8 cellular contexts compared by ENCODE assay signal in genomic region chr5:40832345-40832744, GRCh38. TPM values are rescaled to one million over a fixed set of nuclear protein-coding genes. Genes with fewer than 3 reads are reported as not detected.
DNase-seq lines count a peak whose midpoint lies in the region; ATAC-seq, FAIRE-seq and TF ChIP-seq lines count a peak whose summit lies in the region.

No MANE protein-coding gene starts in this region.

- H3K4me1 Mint-ChIP-seq in stimulated activated naive CD8-positive, alpha-beta T cell treated with anti-CD3 and anti-CD28 coated beads, Interleukin-15, Interleukin-2, amounts not matched to agents 100 ng/mL and 50 ng/mL, for 24 hours (ENCODE audit: low read depth) = peaks cover 78% of the 10 kb centered on the region
- peaks cover 57% of the 10 kb centered on the region for H3K4me1 Mint-ChIP-seq in T-helper 17 cell
- H3K4me1 Mint-ChIP-seq in type B pancreatic cell (ENCODE audit: unreplicated experiment) = peaks cover 42% of the 10 kb centered on the region

- H3K36me3 ChIP-seq in fibroblast of lung (ENCODE audit: control insufficient read depth, insufficient read depth, low read length) = peaks cover 21% of the 10 kb centered on the region

- peak overlapping the region; percentile 100 for H3K27ac Mint-ChIP-seq in stimulated activated naive CD8-positive, alpha-beta T cell treated with anti-CD3 and anti-CD28 coated beads, Interleukin-15, Interleukin-2, amounts not matched to agents 100 ng/mL and 50 ng/mL, for 24 hours
- H3K27ac Mint-ChIP-seq in T-helper 17 cell = peak overlapping the region; percentile 100
- H3K27ac Mint-ChIP-seq in type B pancreatic cell = peak overlapping the region; percentile 99

- H2AFZ ChIP-seq in fibroblast of lung (ENCODE audit: low read length) = no peak overlapping the region

- no peak for FAIRE-seq in D721Med (lab: Jason Lieb, UNC)

- peaks cover 81% of the 10 kb centered on the region for H3K36me3 Mint-ChIP-seq in stimulated activated naive CD8-positive, alpha-beta T cell treated with anti-CD3 and anti-CD28 coated beads, Interleukin-15, Interleukin-2, amounts not matched to agents 100 ng/mL and 50 ng/mL, for 24 hours (ENCODE audit: low read depth)
- H3K36me3 Mint-ChIP-seq in T-helper 17 cell (ENCODE audit: low read depth) (peaks cover 26% of the 10 kb centered on the region), type B pancreatic cell (peaks cover 67% of the 10 kb centered on the region)

- TF ChIP-seq CTCF in fibroblast of lung (conservative IDR thresholded peaks at IDR 0.05 in 1 of 2, IDR thresholded peaks at IDR 0.05 in 1 of 2; ENCODE audit: low read depth in 1 of 2, low read length in 2 of 2) (no peak), type B pancreatic cell (conservative IDR thresholded peaks at IDR 0.05) (no peak), D721Med (IDR thresholded peaks at IDR 0.05; ENCODE audit: insufficient read depth, missing control alignments) (no peak)

- peak overlapping the region; percentile 29 for H3K4me2 ChIP-seq in fibroblast of lung (ENCODE audit: extremely low read depth, insufficient read depth, low read length)

- no peaks in the 10 kb centered on the region for H3K27me3 Mint-ChIP-seq in stimulated activated naive CD8-positive, alpha-beta T cell treated with anti-CD3 and anti-CD28 coated beads, Interleukin-15, Interleukin-2, amounts not matched to agents 100 ng/mL and 50 ng/mL, for 24 hours
- H3K27me3 Mint-ChIP-seq in T-helper 17 cell (no peaks in the 10 kb centered on the region), type B pancreatic cell (no peaks in the 10 kb centered on the region)

- H3K9ac ChIP-seq in fibroblast of lung (ENCODE audit: insufficient read depth, low read length) = no peak overlapping the region

- no peaks in the 10 kb centered on the region for H3K27me3 ChIP-seq in fibroblast of lung (ENCODE audit: control insufficient read depth, insufficient read depth, low read length)

- H3K9me3 Mint-ChIP-seq in stimulated activated naive CD8-positive, alpha-beta T cell treated with anti-CD3 and anti-CD28 coated beads, Interleukin-15, Interleukin-2, amounts not matched to agents 100 ng/mL and 50 ng/mL, for 24 hours = no peaks in the 10 kb centered on the region
- H3K9me3 Mint-ChIP-seq in type B pancreatic cell = no peaks in the 10 kb centered on the region

- ATAC-seq in stimulated activated naive CD8-positive, alpha-beta T cell treated with anti-CD3 and anti-CD28 coated beads, Interleukin-15, Interleukin-2, amounts not matched to agents 100 U/mL and 50 U/mL, for 24 hours = no peak
- ATAC-seq in T-helper 17 cell (no peak), GM19324 (IDR thresholded peaks at IDR 0.05; ENCODE audit: low FRiP score, unreplicated experiment) (no peak)

- H3K4me1 ChIP-seq in fibroblast of lung (ENCODE audit: control insufficient read depth, extremely low read depth, insufficient read depth, low read length) = peaks cover 6% of the 10 kb centered on the region

- peak overlapping the region; percentile 97 for H3K4me3 Mint-ChIP-seq in stimulated activated naive CD8-positive, alpha-beta T cell treated with anti-CD3 and anti-CD28 coated beads, Interleukin-15, Interleukin-2, amounts not matched to agents 100 ng/mL and 50 ng/mL, for 24 hours
- H3K4me3 Mint-ChIP-seq in T-helper 17 cell (no peak overlapping the region), type B pancreatic cell (peak overlapping the region; percentile 99)

- H3K27ac ChIP-seq in fibroblast of lung (ENCODE audit: insufficient read depth, low read length) = no peak overlapping the region

- H3K79me2 ChIP-seq in fibroblast of lung (ENCODE audit: control insufficient read depth, insufficient read depth, low read length) = peaks cover 53% of the 10 kb centered on the region

- H3K4me3 ChIP-seq in fibroblast of lung (replicated peaks in 1 of 4; ENCODE audit: control extremely low read depth in 1 of 4, insufficient read depth in 1 of 4, low read depth in 3 of 4, low read length in 4 of 4) = peak overlapping the region in 3 of 4 experiments; percentile 66 to 100 (median 81)

- H3K9me3 ChIP-seq in T-helper 17 cell (ENCODE audit: control insufficient read depth, low read length, poor library complexity, severe bottlenecking) (peaks cover 3% of the 10 kb centered on the region), fibroblast of lung (ENCODE audit: control insufficient read depth, insufficient read depth, low read depth, low read length) (no peaks in the 10 kb centered on the region)

- H4K20me1 ChIP-seq in fibroblast of lung (ENCODE audit: control insufficient read depth, extremely low read depth, insufficient read depth, low read length) = peaks cover 4% of the 10 kb centered on the region

- DNase-seq in stimulated activated naive CD8-positive, alpha-beta T cell treated with anti-CD3 and anti-CD28 coated beads, Interleukin-15, Interleukin-2, amounts not matched to agents 100 U/mL and 50 U/mL, for 24 hours = no peak
- DNase-seq in T-helper 17 cell = no peak
- no peak for DNase-seq in fibroblast of lung (ENCODE audit: low read depth in 2 of 2)
- DNase-seq in type B pancreatic cell (ENCODE audit: extremely low spot score, unreplicated experiment) = no peak
- no peak for DNase-seq in D721Med (ENCODE audit: insufficient read length, low spot score)
- no peak for DNase-seq in stimulated activated CD4-positive, alpha-beta T cell treated with anti-CD3 and anti-CD28 coated beads, Interleukin-15, amount 100 ng/mL, for 24 hours

RNA-seq across cellular contexts. Expression of gene RPL37, which starts 2.7 kb away (rescaled TPM):
- total RNA-seq in T-helper 17 cell (1,000 to 10,000 TPM; 2,267 to 2,325 TPM), fibroblast of lung (2,414 and 3,168 TPM in 2 replicates), type B pancreatic cell (ENCODE audit: low replicate concordance) (1,654 and 1,766 TPM in 2 replicates)
- 881 and 1,185 TPM in 2 replicates for polyA plus RNA-seq in fibroblast of lung
- polyA plus RNA-seq in fibroblast of lung (2012) = 2,786 and 3,161 TPM in 2 replicates
- polyA minus RNA-seq in fibroblast of lung (ENCODE audit: low replicate concordance) = 208 and 237 TPM in 2 replicates

RNA-seq across cellular contexts. Expression of gene CARD6, which starts 8.8 kb away (rescaled TPM):
- total RNA-seq in T-helper 17 cell = 1 to 10 TPM; 1.7 to 2.1 TPM
- 12.7 and 14.4 TPM in 2 replicates for total RNA-seq in fibroblast of lung
- polyA plus RNA-seq in fibroblast of lung = 8.1 and 8.7 TPM in 2 replicates
- 5.3 and 5.8 TPM in 2 replicates for polyA plus RNA-seq in fibroblast of lung (2012)
- polyA minus RNA-seq in fibroblast of lung (ENCODE audit: low replicate concordance) = 1.8 and 4.3 TPM in 2 replicates
- total RNA-seq in type B pancreatic cell (ENCODE audit: low replicate concordance) = 1.4 and 2.9 TPM in 2 replicates

RNA-seq across cellular contexts. Expression of gene PRKAA1, which starts 34.2 kb away (rescaled TPM):
- total RNA-seq in T-helper 17 cell = 100 to 1,000 TPM; 118 to 123 TPM
- 107 and 114 TPM in 2 replicates for total RNA-seq in fibroblast of lung
- polyA plus RNA-seq in fibroblast of lung = 85.4 and 106 TPM in 2 replicates
- polyA plus RNA-seq in fibroblast of lung (2012) = 69.9 and 91.3 TPM in 2 replicates
- polyA minus RNA-seq in fibroblast of lung (ENCODE audit: low replicate concordance) = 19.4 and 22.3 TPM in 2 replicates
- total RNA-seq in type B pancreatic cell (ENCODE audit: low replicate concordance) = 58.2 and 58.6 TPM in 2 replicates
